Comparison of ENCODE assay signal across 8 cellular contexts in genomic region chr10:99658622-99659030, GRCh38. TPM values are rescaled to one million over a fixed set of nuclear protein-coding genes. Genes with fewer than 3 reads are reported as not detected.
DNase-seq lines count a peak whose midpoint lies in the region; ATAC-seq and TF ChIP-seq lines count a peak whose summit lies in the region.

No MANE protein-coding gene starts in this region.

- peaks cover under 1% of the 10 kb centered on the region for H3K36me3 Mint-ChIP-seq in activated naive CD4-positive, alpha-beta T cell treated with anti-CD3 and anti-CD28 coated beads, Interleukin-2, amount 50 U/mL, for 24 hours

- H3K9me3 Mint-ChIP-seq in activated naive CD4-positive, alpha-beta T cell treated with anti-CD3 and anti-CD28 coated beads, Interleukin-2, amount 50 U/mL, for 24 hours, result no peaks in the 10 kb centered on the region

- POLR2A ChIA-PET in Panc1 (lab: Charles Lee), result interaction anchor here (0.7 to 1.2 kb wide), 3 partner anchors 36 to 127 kb away, joined by 3 to 4 read pairs (median 4); partner anchors contain the start of genes COX15 and CUTC

- peaks cover 9% of the 10 kb centered on the region; the same call in 1 of the 2 replicates for H3K36me3 ChIP-seq in Panc1 (ENCODE audit: control insufficient read depth, insufficient read depth, low read length)

- H3K4me3 Mint-ChIP-seq in activated naive CD4-positive, alpha-beta T cell treated with anti-CD3 and anti-CD28 coated beads, Interleukin-2, amount 50 U/mL, for 24 hours, result peak overlapping the region; percentile 93

- TSS peak; percentile 72 for BruUV-seq in Panc1 (replicated peaks; lab: Mats Ljungman, UMichigan)

- no peak for TF ChIP-seq CTCF in Panc1 (IDR thresholded peaks at IDR 0.05)

- peaks cover 29% of the 10 kb centered on the region for H3K4me1 Mint-ChIP-seq in activated naive CD4-positive, alpha-beta T cell treated with anti-CD3 and anti-CD28 coated beads, Interleukin-2, amount 50 U/mL, for 24 hours

- CTCF ChIA-PET in Panc1 (lab: Charles Lee), result no interaction called here

- H3K27me3 Mint-ChIP-seq in activated naive CD4-positive, alpha-beta T cell treated with anti-CD3 and anti-CD28 coated beads, Interleukin-2, amount 50 U/mL, for 24 hours, result peaks cover 5% of the 10 kb centered on the region

- DNase-seq in Panc1 (ENCODE audit: low read depth, low spot score) (no peak), right cardiac atrium (peak; percentile 61 to 74 (median 63)), skeletal muscle cell (ENCODE audit: low read depth) (no peak), NCI-H1694 treated with DMSO at 0.1 percent for 48 hours (lab: John Stamatoyannopoulos, UW) (no peak), NCI-H2171 (lab: John Stamatoyannopoulos, UW) (no peak)

- 7% methylated on average over 24 of the region's 24 CpGs for WGBS in right cardiac atrium

- H3K27me3 ChIP-seq in Panc1 (ENCODE audit: control insufficient read depth, insufficient read depth, low read length), result no peaks in the 10 kb centered on the region
- H3K27me3 ChIP-seq in right cardiac atrium (ENCODE audit: control insufficient read depth, insufficient read depth), result no peaks in the 10 kb centered on the region

- H3K4me3 ChIP-seq in Panc1 (ENCODE audit: low read depth in 2 of 2, low read length in 2 of 2) (peak overlapping the region; percentile 79 to 81), right cardiac atrium (ENCODE audit: low read length) (peak overlapping the region; percentile 58), skeletal muscle cell (ENCODE audit: low read depth, low read length) (peak overlapping the region; percentile 97)

- intact Hi-C loops in Panc1 (cut with micrococcal nuclease; ENCODE audit: unreplicated experiment) (no loop called here), right cardiac atrium (cut with DNase I) (no loop called here)

- in situ Hi-C loops in Panc1 (cut with HindIII; ENCODE audit: low pct_unique_long_range_greater_than_20kb, low sequenced_read_pairs), result no loop called here

- H3K4me1 ChIP-seq in Panc1 (ENCODE audit: control insufficient read depth, insufficient read depth, low read length) (peaks cover 16% of the 10 kb centered on the region), right cardiac atrium (ENCODE audit: control insufficient read depth, insufficient read depth, low read length) (no peaks in the 10 kb centered on the region)

- peak overlapping the region; percentile 74 for H3K27ac Mint-ChIP-seq in activated naive CD4-positive, alpha-beta T cell treated with anti-CD3 and anti-CD28 coated beads, Interleukin-2, amount 50 U/mL, for 24 hours

- ATAC-seq in GM19372 (IDR thresholded peaks at IDR 0.05; ENCODE audit: low read depth, unreplicated experiment) (peak; percentile 6), Panc1 (peak; percentile 33), right cardiac atrium (peak in 1 of 2 donors; percentile 33), HG02938 (IDR thresholded peaks at IDR 0.05; ENCODE audit: unreplicated experiment) (no peak)

- no peaks in the 10 kb centered on the region for H3K9me3 ChIP-seq in Panc1 (ENCODE audit: control insufficient read depth, insufficient read depth, low read depth, low read length)
- no peaks in the 10 kb centered on the region for H3K9me3 ChIP-seq in right cardiac atrium (ENCODE audit: control insufficient read depth, low read length)

- H3K27ac ChIP-seq in Panc1 (ENCODE audit: low read length), result peak overlapping the region; percentile 86
- H3K27ac ChIP-seq in right cardiac atrium (ENCODE audit: low read length), result no peak overlapping the region

RNA-seq across cellular contexts. Expression of gene ENTPD7, which starts 0.7 kb away (rescaled TPM):
- total RNA-seq in Panc1 (2021; ENCODE audit: unreplicated experiment), result 15.9 TPM
- polyA plus RNA-seq in Panc1 (2012; ENCODE audit: insufficient read length), result 5.4 TPM
- 1 to 10 TPM; 1.9 to 5.5 (median 3.3) TPM for total RNA-seq in right cardiac atrium
- 0.70 TPM for polyA plus RNA-seq in right cardiac atrium

RNA-seq across cellular contexts. Expression of gene SLC25A28, which starts 38.4 kb away (rescaled TPM):
- total RNA-seq in Panc1 (2021; ENCODE audit: unreplicated experiment) (42.8 TPM), right cardiac atrium (10 to 100 TPM; 39.7 to 52.6 (median 49.8) TPM)
- polyA plus RNA-seq in Panc1 (2012; ENCODE audit: insufficient read length), result 44.8 TPM
- 56.5 TPM for polyA plus RNA-seq in right cardiac atrium

Comparison
In these comparisons a context has a peak if more than half of its experiments do, and no peak if none do; other contexts are left out.
1. DNase-seq: peak in right cardiac atrium (3 of 3); none in Panc1 (single experiment), skeletal muscle cell (single experiment), NCI-H1694 treated with DMSO at 0.1 percent for 48 hours (single experiment) and NCI-H2171 (single experiment).
2. Peak in every context shown above with its lines, with median percentiles within 50 percentile points of each other: H3K4me3 ChIP-seq.